Comparison of ENCODE assay signal across 8 cellular contexts in the genomic region with DNA sequence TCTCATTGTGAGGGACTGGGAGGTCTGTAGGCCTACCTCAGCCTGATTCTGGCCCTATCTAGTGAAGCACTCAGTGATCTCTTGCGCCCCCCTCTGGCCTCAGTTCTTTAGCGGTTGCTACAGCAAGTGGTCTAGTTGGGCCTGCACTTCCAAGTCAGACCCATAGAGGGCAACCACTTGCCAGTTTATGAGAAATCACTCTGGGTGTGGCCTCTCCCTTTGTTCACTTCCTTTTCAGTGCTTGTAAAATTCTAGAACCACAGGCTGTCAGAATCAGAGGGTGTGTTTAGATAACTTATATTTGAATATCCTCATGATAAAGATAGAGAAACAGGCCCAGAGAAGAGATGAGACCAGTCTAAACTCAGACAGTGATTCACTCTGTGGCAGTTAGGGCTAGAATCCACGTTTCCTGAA.
A peak's percentile ranks its signal among the peaks of the same experiment; 100 is the strongest.
DNase-seq lines count a peak whose midpoint lies in the region; ATAC-seq and TF ChIP-seq lines count a peak whose summit lies in the region.

No MANE protein-coding gene starts in this region.

- H3K27ac Mint-ChIP-seq in activated T-cell treated with anti-CD3 and anti-CD28 coated beads, Interleukin-2, amount 50 U/mL, for 72 hours, result peak overlapping the region; percentile 83
- peak overlapping the region; percentile 91 to 98 for H3K27ac Mint-ChIP-seq in natural killer cell treated with Interleukin-12 subunit alpha and Interleukin-12 subunit beta and Interleukin-15 and Interleukin-18, amount 100 ng/mL, for 72 hours

- peaks cover 0 to 6% (median 0%) of the 10 kb centered on the region in 4 donors for H3K4me1 ChIP-seq in Peyer's patch

- peak overlapping the region; percentile 61 to 81 for H3K4me3 Mint-ChIP-seq in activated T-cell treated with anti-CD3 and anti-CD28 coated beads, Interleukin-2, amount 50 U/mL, for 72 hours
- peak overlapping the region; percentile 59 for H3K4me3 Mint-ChIP-seq in natural killer cell treated with Interleukin-12 subunit alpha and Interleukin-12 subunit beta and Interleukin-15 and Interleukin-18, amount 100 ng/mL, for 72 hours

- H3K27me3 ChIP-seq in Peyer's patch, result no peaks in the 10 kb centered on the region

- peaks cover 20% of the 10 kb centered on the region for H3K27me3 Mint-ChIP-seq in activated T-cell treated with anti-CD3 and anti-CD28 coated beads, Interleukin-2, amount 50 U/mL, for 72 hours (ENCODE audit: low read depth)
- no peaks in the 10 kb centered on the region for H3K27me3 Mint-ChIP-seq in natural killer cell treated with Interleukin-12 subunit alpha and Interleukin-12 subunit beta and Interleukin-15 and Interleukin-18, amount 100 ng/mL, for 72 hours

- H3K36me3 Mint-ChIP-seq in activated T-cell treated with anti-CD3 and anti-CD28 coated beads, Interleukin-2, amount 50 U/mL, for 72 hours (ENCODE audit: insufficient read depth in 2 of 2), result no peaks in the 10 kb centered on the region
- H3K36me3 Mint-ChIP-seq in natural killer cell treated with Interleukin-12 subunit alpha and Interleukin-12 subunit beta and Interleukin-15 and Interleukin-18, amount 100 ng/mL, for 72 hours, result no peaks in the 10 kb centered on the region

- TF ChIP-seq POLR2A in Peyer's patch (IDR thresholded peaks at IDR 0.05), result no peak

- H3K4me1 Mint-ChIP-seq in activated T-cell treated with anti-CD3 and anti-CD28 coated beads, Interleukin-2, amount 50 U/mL, for 72 hours (ENCODE audit: low read depth), result peaks cover 66% of the 10 kb centered on the region
- peaks cover 47 to 53% of the 10 kb centered on the region in 2 donors for H3K4me1 Mint-ChIP-seq in natural killer cell treated with Interleukin-12 subunit alpha and Interleukin-12 subunit beta and Interleukin-15 and Interleukin-18, amount 100 ng/mL, for 72 hours (ENCODE audit: low read depth in 2 of 2)

- in situ Hi-C loops in KBM-7 (cut with MboI; ENCODE audit: low pct_unique_long_range_greater_than_20kb, low sequenced_read_pairs), result loop anchor here (25.0 kb wide), 3 partner anchors 417 to 1142 kb away; no protein-coding TSS in a partner anchor

- no peak overlapping the region for H3K4me3 ChIP-seq in Peyer's patch

- peak; percentile 80 for ATAC-seq in GM21576 (IDR thresholded peaks at IDR 0.05; ENCODE audit: unreplicated experiment)
- peak; percentile 89 to 91 for ATAC-seq in activated T-cell treated with anti-CD3 and anti-CD28 coated beads, Interleukin-2, amount 50 U/mL, for 72 hours (replicated peaks in 1 of 2)
- peak; percentile 89 to 90 for ATAC-seq in natural killer cell treated with Interleukin-12 subunit alpha and Interleukin-12 subunit beta and Interleukin-15 and Interleukin-18, amount 100 ng/mL, for 72 hours

- H3K9me3 Mint-ChIP-seq in activated T-cell treated with anti-CD3 and anti-CD28 coated beads, Interleukin-2, amount 50 U/mL, for 72 hours, result no peaks in the 10 kb centered on the region
- H3K9me3 Mint-ChIP-seq in natural killer cell treated with Interleukin-12 subunit alpha and Interleukin-12 subunit beta and Interleukin-15 and Interleukin-18, amount 100 ng/mL, for 72 hours, result no peaks in the 10 kb centered on the region

- no peaks in the 10 kb centered on the region for H3K9me3 ChIP-seq in Peyer's patch

- DNase-seq in DMS114 treated with DMSO at 0.1 percent for 48 hours (lab: John Stamatoyannopoulos, UW; ENCODE audit: unreplicated experiment) (peak; percentile 55), KBM-7 (peak; percentile 100), Peyer's patch (peak; percentile 84 to 99 (median 99)), fibroblast of gingiva (ENCODE audit: low read depth) (peak; percentile 83)
- peak; percentile 90 to 97 for DNase-seq in activated T-cell treated with anti-CD3 and anti-CD28 coated beads, Interleukin-2, amount 50 U/mL, for 72 hours
- peak; percentile 96 for DNase-seq in natural killer cell treated with Interleukin-12 subunit alpha and Interleukin-12 subunit beta and Interleukin-15 and Interleukin-18, amount 100 ng/mL, for 72 hours (ENCODE audit: low spot score)
- peak; percentile 77 to 92 (median 82) for DNase-seq in stimulated activated naive CD4-positive, alpha-beta T cell (lab: John Stamatoyannopoulos, UW)

- no peaks in the 10 kb centered on the region for H3K36me3 ChIP-seq in Peyer's patch

- peak overlapping the region; percentile 68 to 79 (median 72) for H3K27ac ChIP-seq in Peyer's patch

- peak; percentile 91 to 99 (median 98) for TF ChIP-seq CTCF in Peyer's patch (IDR thresholded peaks at IDR 0.05)
